8 cellular contexts compared by ENCODE assay signal in the genomic region with DNA sequence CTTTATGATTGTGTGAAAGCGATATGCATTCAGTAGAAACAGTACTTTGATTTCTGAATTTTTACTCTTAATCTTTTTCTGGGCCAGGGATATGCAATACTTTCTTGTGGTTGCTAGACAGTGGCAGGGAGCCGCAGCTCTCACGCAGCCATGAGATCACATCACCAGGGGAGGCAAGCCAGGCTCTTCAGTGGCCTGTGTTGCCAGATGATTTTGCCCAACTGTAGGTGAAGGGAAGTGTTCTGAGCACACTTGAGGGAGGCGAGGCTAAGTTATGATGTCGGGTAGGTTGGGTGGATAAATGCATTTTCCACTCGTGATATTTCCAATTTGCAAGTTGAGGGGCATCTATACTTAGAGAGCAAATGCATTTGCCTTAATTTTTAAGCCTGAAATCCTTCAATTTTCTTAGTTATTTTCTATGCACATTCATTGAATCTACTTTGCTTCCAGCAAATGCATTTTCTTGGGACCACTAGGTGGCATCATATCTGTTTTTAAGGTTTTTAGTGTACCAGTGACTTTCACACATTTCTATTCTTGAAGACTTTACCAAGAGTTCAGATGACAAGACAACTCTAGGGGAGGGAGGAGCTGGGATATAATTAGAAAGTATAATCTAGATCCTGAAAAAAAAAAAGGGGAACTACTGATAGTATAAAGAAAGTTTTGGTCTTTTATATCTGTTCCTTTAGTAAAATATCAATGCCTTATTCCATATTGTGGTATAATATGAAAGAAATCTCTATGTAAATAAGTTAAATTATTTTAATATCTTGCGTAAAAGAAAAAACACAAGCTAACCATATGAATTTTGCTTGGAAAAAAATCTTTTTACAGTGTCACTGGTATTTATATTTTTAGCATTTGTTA.
A peak's percentile ranks its signal among the peaks of the same experiment; 100 is the strongest.
DNase-seq lines count a peak whose midpoint lies in the region; ATAC-seq, FAIRE-seq and TF ChIP-seq lines count a peak whose summit lies in the region.

No MANE protein-coding gene starts in this region.

- 68% methylated on average over 7 of the region's 7 CpGs; no CpG with 5 or more reads in 1 of the 2 experiments for WGBS in H1 (ENCODE audit: extremely low coverage in 1 of 2, insufficient coverage in 1 of 2, insufficient read length in 1 of 2, insufficient replicate concordance in 2 of 2, low coverage in 1 of 2, low lambda C conversion rate in 2 of 2, missing lambda C conversion rate in 1 of 2), 2 experiments

- no peaks in the 10 kb centered on the region for H3K4me1 Mint-ChIP-seq in osteocyte (ENCODE audit: unreplicated experiment)

- no peaks in the 10 kb centered on the region for H3K4me1 ChIP-seq in HEK293 (ENCODE audit: control insufficient read depth, insufficient read depth, low read length)
- H3K4me1 ChIP-seq in H1 (replicated peaks in 1 of 4; ENCODE audit: control insufficient read depth in 3 of 4, insufficient read depth in 4 of 4, low read length in 3 of 4): no peaks in the 10 kb centered on the region

- H3K4me2 ChIP-seq in H1 (ENCODE audit: insufficient read depth in 1 of 2, low read depth in 2 of 2, low read length in 2 of 2): no peak overlapping the region

- CTCF ChIA-PET in HEK293 (lab: Yijun Ruan, JAX): interaction anchor here (0.6 to 1.1 kb wide), 11 partner anchors 9 to 1400 kb away, joined by 3 to 5 read pairs (median 3); no protein-coding TSS in a partner anchor
- CTCF ChIA-PET in H1 (lab: Charles Lee; ENCODE audit: partially characterized antibody): interaction anchor here (0.6 to 0.7 kb wide), 2 partner anchors 20 to 707 kb away, joined by 3 read pairs; no protein-coding TSS in a partner anchor

- no peaks in the 10 kb centered on the region for H3K23me2 ChIP-seq in H1 (ENCODE audit: low read depth, low read length)

- no peaks in the 10 kb centered on the region for H3K36me3 Mint-ChIP-seq in osteocyte (ENCODE audit: unreplicated experiment)

- H4K5ac ChIP-seq in H1 (ENCODE audit: insufficient read length, low read depth, low read length): no peak overlapping the region

- no peak overlapping the region for H3K14ac ChIP-seq in H1 (ENCODE audit: insufficient read length)

- H3K4ac ChIP-seq in H1 (replicated peaks; ENCODE audit: insufficient read length, low read depth, low read length): no peak overlapping the region

- H4K20me1 ChIP-seq in H1 (replicated peaks in 1 of 2; ENCODE audit: control insufficient read depth in 1 of 2, insufficient read depth in 2 of 2, low read length in 2 of 2): no peaks in the 10 kb centered on the region

- no peak for TF ChIP-seq CTCF in HEK293 (tag by site-specific recombination; IDR thresholded peaks at IDR 0.05)
- TF ChIP-seq CTCF in H1 (IDR thresholded peaks at IDR 0.05; ENCODE audit: control extremely low read depth in 1 of 3, insufficient read depth in 1 of 3, low read depth in 1 of 3, low read length in 3 of 3): peak in 1 of 3 experiments; percentile 16; a peak in 1 of 4 replicates
- peak; percentile 66 for TF ChIP-seq CTCF in osteocyte (IDR thresholded peaks at IDR 0.05)

- H2BK12ac ChIP-seq in H1 (ENCODE audit: low read depth, low read length): no peak overlapping the region

- no peak overlapping the region for H4K8ac ChIP-seq in H1 (ENCODE audit: extremely low read depth, insufficient read depth, low read length)

- H3K27ac Mint-ChIP-seq in osteocyte (ENCODE audit: unreplicated experiment): no peak overlapping the region

- H3K27me3 Mint-ChIP-seq in osteocyte (ENCODE audit: unreplicated experiment): no peaks in the 10 kb centered on the region

- TF ChIP-seq EP300 in H1 (IDR thresholded peaks at IDR 0.05; ENCODE audit: borderline replicate concordance in 1 of 2, low read depth in 2 of 2, low read length in 2 of 2): no peak

- H3K27me3 ChIP-seq in H1 (replicated peaks in 1 of 4; ENCODE audit: control insufficient read depth in 3 of 4, extremely low read depth in 1 of 4, insufficient read depth in 3 of 4, low read length in 3 of 4): no peaks in the 10 kb centered on the region

- no peak overlapping the region for H3K56ac ChIP-seq in H1 (replicated peaks; ENCODE audit: insufficient read length, low read depth, low read length)

- H2BK20ac ChIP-seq in H1 (ENCODE audit: low read length): no peak overlapping the region

- H3K9me3 ChIP-seq in HEK293 (ENCODE audit: control insufficient read depth, insufficient read depth, low read depth, low read length) (no peaks in the 10 kb centered on the region), H1 (ENCODE audit: insufficient read depth in 2 of 2, low read depth in 1 of 2, low read length in 1 of 2) (peaks cover 54 to 59% of the 10 kb centered on the region in 2 experiments)

- H3K9ac ChIP-seq in H1 (replicated peaks in 1 of 4; ENCODE audit: extremely low read depth in 1 of 4, low read depth in 3 of 4, low read length in 3 of 4): no peak overlapping the region

- no peak for FAIRE-seq in H1 (lab: Jason Lieb, UNC)

- H3K4me3 ChIP-seq in HEK293 (ENCODE audit: low read depth, low read length): no peak overlapping the region
- no peak overlapping the region for H3K4me3 ChIP-seq in H1 (ENCODE audit: extremely low read depth in 1 of 4, insufficient read depth in 2 of 4, low read depth in 3 of 4, low read length in 4 of 4)

- DNase-seq in CD1c-positive myeloid dendritic cell (ENCODE audit: extremely low spot score) (peak; percentile 10), NOMO-1 treated with dmso at 0.1 percent for 144 hours (lab: John Stamatoyannopoulos, UW; ENCODE audit: unreplicated experiment) (peak; percentile 1), H1 (ENCODE audit: low read depth in 1 of 2, low spot score in 2 of 2) (no peak), osteocyte (ENCODE audit: extremely low spot score, unreplicated experiment) (no peak), ecto neural progenitor cell (ENCODE audit: low spot score) (no peak), ureter (ENCODE audit: low spot score) (no peak)

- H3K79me2 ChIP-seq in H1 (ENCODE audit: control insufficient read depth in 1 of 2, insufficient read depth in 2 of 2, low read length in 2 of 2): no peaks in the 10 kb centered on the region

- H3K79me1 ChIP-seq in H1 (ENCODE audit: low read depth, low read length): no peaks in the 10 kb centered on the region

- H3K23ac ChIP-seq in H1 (ENCODE audit: insufficient read length): no peak overlapping the region

- no peak for TF ChIP-seq POLR2A in H1 (IDR thresholded peaks at IDR 0.05; ENCODE audit: control extremely low read depth in 1 of 2, low read depth in 2 of 2, low read length in 2 of 2)

- TF ChIP-seq RAD21 in H1 (IDR thresholded peaks at IDR 0.05 in 1 of 2, conservative IDR thresholded peaks at IDR 0.05 in 1 of 2; ENCODE audit: low read depth in 2 of 2, low read length in 2 of 2): peak; percentile 27 to 32

- no peak overlapping the region for H3K18ac ChIP-seq in H1 (ENCODE audit: extremely low read depth, low read length)

- no peak overlapping the region for H3K4me3 Mint-ChIP-seq in osteocyte (ENCODE audit: unreplicated experiment)

- no peak overlapping the region for H2AK5ac ChIP-seq in H1 (ENCODE audit: low read depth, low read length)

- no peak overlapping the region for H2BK120ac ChIP-seq in H1 (replicated peaks; ENCODE audit: low read depth, low read length)

- POLR2A ChIA-PET in HEK293 (lab: Yijun Ruan, JAX) (no interaction called here), H1 (lab: Charles Lee; ENCODE audit: partially characterized antibody) (no interaction called here)

- ATAC-seq in esophagus mucosa: no peak

- no peak overlapping the region for H4K91ac ChIP-seq in H1 (replicated peaks; ENCODE audit: insufficient read length, low read length)

- H2BK5ac ChIP-seq in H1 (ENCODE audit: low read depth, low read length): no peak overlapping the region

- no peak overlapping the region for H2BK15ac ChIP-seq in H1 (ENCODE audit: low read length)

- H3K9me3 Mint-ChIP-seq in osteocyte (ENCODE audit: unreplicated experiment): no peaks in the 10 kb centered on the region

- no peak overlapping the region for H2AFZ ChIP-seq in H1 (ENCODE audit: low read length)

- H3K27ac ChIP-seq in HEK293 (ENCODE audit: extremely low read depth, low read depth, low read length) (no peak overlapping the region), H1 (ENCODE audit: low read depth, low read length) (no peak overlapping the region)

- H3K36me3 ChIP-seq in HEK293 (ENCODE audit: control insufficient read depth in 2 of 2, insufficient read depth in 1 of 2, low read length in 2 of 2) (no peaks in the 10 kb centered on the region), H1 (ENCODE audit: control insufficient read depth in 2 of 4, insufficient read depth in 4 of 4, low read length in 3 of 4) (no peaks in the 10 kb centered on the region)

TF ChIP-seq in HEK293, 187 proteins besides CTCF, POLR2A, EP300 and RAD21:
- TF ChIP-seq ZNF654 (tag by site-specific recombination; IDR thresholded peaks at IDR 0.05; ENCODE audit: low read depth) (peak; percentile 25; the same call in 1 of the 2 replicates), ZNF121 (tag by site-specific recombination; IDR thresholded peaks at IDR 0.05) (no peak)

TF ChIP-seq in H1, 55 proteins besides CTCF, POLR2A, EP300 and RAD21:
- TF ChIP-seq, protein P1, sequence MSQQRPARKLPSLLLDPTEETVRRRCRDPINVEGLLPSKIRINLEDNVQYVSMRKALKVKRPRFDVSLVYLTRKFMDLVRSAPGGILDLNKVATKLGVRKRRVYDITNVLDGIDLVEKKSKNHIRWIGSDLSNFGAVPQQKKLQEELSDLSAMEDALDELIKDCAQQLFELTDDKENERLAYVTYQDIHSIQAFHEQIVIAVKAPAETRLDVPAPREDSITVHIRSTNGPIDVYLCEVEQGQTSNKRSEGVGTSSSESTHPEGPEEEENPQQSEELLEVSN (IDR thresholded peaks at IDR 0.05): no peak
- TF ChIP-seq, protein P2, sequence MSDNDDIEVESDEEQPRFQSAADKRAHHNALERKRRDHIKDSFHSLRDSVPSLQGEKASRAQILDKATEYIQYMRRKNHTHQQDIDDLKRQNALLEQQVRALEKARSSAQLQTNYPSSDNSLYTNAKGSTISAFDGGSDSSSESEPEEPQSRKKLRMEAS (IDR thresholded peaks at IDR 0.05): no peak
- no peak for TF ChIP-seq NRF1 (IDR thresholded peaks at IDR 0.05; ENCODE audit: low read depth, low read length)
- no peak for TF ChIP-seq TAF1 (IDR thresholded peaks at IDR 0.05; ENCODE audit: low read depth, low read length)
- TF ChIP-seq CHD1 (IDR thresholded peaks at IDR 0.05; ENCODE audit: low read depth, low read length): no peak
- TF ChIP-seq, protein P3, sequence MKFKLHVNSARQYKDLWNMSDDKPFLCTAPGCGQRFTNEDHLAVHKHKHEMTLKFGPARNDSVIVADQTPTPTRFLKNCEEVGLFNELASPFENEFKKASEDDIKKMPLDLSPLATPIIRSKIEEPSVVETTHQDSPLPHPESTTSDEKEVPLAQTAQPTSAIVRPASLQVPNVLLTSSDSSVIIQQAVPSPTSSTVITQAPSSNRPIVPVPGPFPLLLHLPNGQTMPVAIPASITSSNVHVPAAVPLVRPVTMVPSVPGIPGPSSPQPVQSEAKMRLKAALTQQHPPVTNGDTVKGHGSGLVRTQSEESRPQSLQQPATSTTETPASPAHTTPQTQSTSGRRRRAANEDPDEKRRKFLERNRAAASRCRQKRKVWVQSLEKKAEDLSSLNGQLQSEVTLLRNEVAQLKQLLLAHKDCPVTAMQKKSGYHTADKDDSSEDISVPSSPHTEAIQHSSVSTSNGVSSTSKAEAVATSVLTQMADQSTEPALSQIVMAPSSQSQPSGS (IDR thresholded peaks at IDR 0.05; ENCODE audit: low read length): no peak
- no peak for TF ChIP-seq YY1 (IDR thresholded peaks at IDR 0.05; ENCODE audit: low read depth, low read length)
- no peak for TF ChIP-seq SP2 (IDR thresholded peaks at IDR 0.05; ENCODE audit: low read length)

Comparison
In these comparisons a context has a peak if more than half of its experiments do, and no peak if none do; other contexts are left out.
1. DNase-seq: peak in CD1c-positive myeloid dendritic cell (single experiment) and NOMO-1 treated with dmso at 0.1 percent for 144 hours (single experiment); none in H1 (0 of 2), osteocyte (single experiment), ecto neural progenitor cell (single experiment) and ureter (single experiment).